28 cellular contexts compared by ENCODE assay signal in the genomic region with DNA sequence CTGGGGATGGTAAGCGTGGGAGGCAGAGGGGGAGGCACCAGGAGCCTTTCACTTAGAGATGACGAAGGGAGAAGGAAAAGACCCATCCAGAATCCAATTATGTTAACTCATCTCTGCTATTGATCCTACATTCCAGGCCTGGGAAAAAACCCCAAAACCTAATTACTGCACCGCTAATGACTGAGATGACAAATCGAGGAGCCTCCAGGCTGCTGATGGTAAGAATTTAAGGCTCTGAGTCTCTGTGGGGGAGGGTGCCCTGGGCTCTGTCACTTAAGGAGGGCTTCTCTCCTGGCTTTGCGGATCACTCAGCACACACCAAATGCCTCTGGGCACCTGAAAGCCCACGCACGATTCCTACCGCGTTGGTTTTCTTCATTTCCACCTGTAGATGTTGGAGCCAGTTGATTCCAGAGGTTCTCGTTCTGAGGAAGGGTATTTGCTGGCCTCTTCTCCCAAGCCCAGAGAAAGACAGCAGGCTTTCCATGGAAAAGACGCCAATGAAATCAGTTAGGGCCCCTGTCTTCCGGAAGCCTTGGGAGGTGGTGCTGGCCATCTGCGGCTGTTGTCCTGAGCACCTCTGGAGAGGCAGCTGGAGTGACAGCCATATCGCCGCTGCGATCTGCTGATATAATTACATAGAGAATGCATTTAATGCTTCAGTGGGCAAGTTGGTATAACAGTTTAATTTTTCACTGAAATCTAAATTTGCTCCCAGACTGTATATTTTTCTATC.
DNase-seq lines count a peak whose midpoint lies in the region; ATAC-seq and TF ChIP-seq lines count a peak whose summit lies in the region.
"Had no signal": no experiment of that assay in that cellular context is flagged by ENCODE, and none has a peak within 500 bp of the region (broad histone marks: within the 10 kb centered on the region; RNA-seq: fewer than 3 reads in every experiment).

No MANE protein-coding gene starts in this region.

- DNase-seq in cardiac septum (ENCODE audit: low spot score) (peak; percentile 49), right atrium auricular region (ENCODE audit: low spot score) (no peak), islet precursor cell (peak; percentile 74), posterior vena cava (ENCODE audit: low spot score) (peak; percentile 43), COLO829 (ENCODE audit: low spot score) (no peak), tibial nerve (ENCODE audit: low spot score in 2 of 2) (no peak)
- DNase-seq: AML-193; C1 segment of cervical spinal cord; Caco-2; CD4-positive, alpha-beta memory T cell; DMS 273 treated with DMSO at 0.1 percent for 48 hours; DMS79; EL; GF-D8; H9; Kasumi-1; NCI-H1092 treated with DMSO at 0.1 percent for 48 hours; NCI-H1436; NCI-H187; NCI-H526 treated with DMSO at 0.1 percent for 48 hours; OCI-M1; Peyer's patch; SHP77 treated with DMSO at 0.1 percent for 48 hours had no signal

- H3K4me1 ChIP-seq in right atrium auricular region (no peaks in the 10 kb centered on the region), tibial nerve (peaks cover 0 to 13% (median 2%) of the 10 kb centered on the region in 4 donors)
- H3K4me1 ChIP-seq: A549, Caco-2, Peyer's patch had no signal

- 83 to 84% methylated on average over 16 of the region's 16 CpGs for WGBS in tibial nerve, 2 donors

- H3K27ac ChIP-seq in right atrium auricular region (no peak overlapping the region), tibial nerve (no peak overlapping the region)
- H3K27ac ChIP-seq: A549, Peyer's patch, SK-N-MC had no signal

- TF ChIP-seq CTCF in right atrium auricular region (IDR thresholded peaks at IDR 0.05): no peak
- no peak for TF ChIP-seq CTCF in tibial nerve (IDR thresholded peaks at IDR 0.05)

- ATAC-seq in HG03457 (IDR thresholded peaks at IDR 0.05; ENCODE audit: unreplicated experiment): no peak
- ATAC-seq: A549, GM23338, K562 had no signal

- no peak overlapping the region for H3K4me3 ChIP-seq in right atrium auricular region
- H3K4me3 ChIP-seq in tibial nerve: no peak overlapping the region
- H3K4me3 ChIP-seq: A549, GM23338, K562, Peyer's patch, SK-N-MC had no signal

- TF ChIP-seq EP300 in tibial nerve (IDR thresholded peaks at IDR 0.05): no peak

- intact Hi-C loops in cardiac septum (cut with DNase I): no loop called here
- intact Hi-C loops in posterior vena cava (cut with DNase I): no loop called here

- no peaks in the 10 kb centered on the region for H3K9me3 ChIP-seq in right atrium auricular region
- H3K9me3 ChIP-seq in tibial nerve: no peaks in the 10 kb centered on the region
- H3K9me3 ChIP-seq: A549, Caco-2, Peyer's patch had no signal

- H3K27me3 ChIP-seq in right atrium auricular region (no peaks in the 10 kb centered on the region), tibial nerve (no peaks in the 10 kb centered on the region)
- H3K27me3 ChIP-seq: Peyer's patch had no signal

- H3K36me3 ChIP-seq in right atrium auricular region (no peaks in the 10 kb centered on the region), tibial nerve (no peaks in the 10 kb centered on the region)
- H3K36me3 ChIP-seq: Peyer's patch had no signal

- no peak for TF ChIP-seq POLR2A in tibial nerve (IDR thresholded peaks at IDR 0.05)

Comparison
In these comparisons a context has a peak if more than half of its experiments do, and no peak if none do; other contexts are left out.
1. DNase-seq: peak in cardiac septum (single experiment), islet precursor cell (single experiment) and posterior vena cava (single experiment); none in right atrium auricular region (single experiment), COLO829 (single experiment) and tibial nerve (0 of 2).